Comparison of ENCODE assay signal across 15 cellular contexts in the genomic region with DNA sequence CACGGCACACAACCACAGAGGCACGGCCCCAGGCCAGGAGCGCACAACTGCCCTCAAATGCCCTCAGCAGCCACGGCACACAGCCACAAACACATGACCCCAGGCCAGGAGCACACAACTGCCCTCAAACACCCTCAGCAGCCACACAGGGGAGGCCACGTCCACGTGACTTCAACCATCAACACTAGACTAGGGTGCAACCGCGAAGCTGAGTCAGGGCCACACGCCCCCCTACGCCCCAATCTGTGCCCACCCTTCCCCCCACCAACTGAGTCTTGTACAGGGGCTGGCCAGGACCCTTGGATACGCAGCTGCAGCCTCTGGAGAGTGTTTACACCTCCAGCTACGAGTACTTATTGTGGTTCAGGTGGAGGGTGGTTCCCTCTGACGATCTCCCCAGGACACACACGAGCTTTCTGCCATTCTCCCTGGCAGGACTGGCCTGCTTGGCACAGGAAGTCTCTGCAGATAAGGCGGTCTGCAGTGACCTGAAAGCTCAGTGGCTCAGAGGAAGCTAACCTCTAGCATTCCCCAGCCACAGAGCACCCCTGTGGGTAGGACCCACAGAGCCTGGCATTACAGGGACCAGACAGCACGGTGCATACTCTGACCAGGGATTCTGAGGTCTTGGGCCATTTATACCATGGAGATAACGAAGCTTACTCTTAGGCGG. TPM values are rescaled to one million over a fixed set of nuclear protein-coding genes. Genes with fewer than 3 reads are reported as not detected.
DNase-seq lines count a peak whose midpoint lies in the region; ATAC-seq, FAIRE-seq and TF ChIP-seq lines count a peak whose summit lies in the region.
"Had no signal": no experiment of that assay in that cellular context is flagged by ENCODE, and none has a peak within 500 bp of the region (broad histone marks: within the 10 kb centered on the region; RNA-seq: fewer than 3 reads in every experiment).

No MANE protein-coding gene starts in this region.

- DNase-seq in activated naive CD4-positive, alpha-beta T cell treated with anti-CD3 and anti-CD28 coated beads for 36 hours = no peak
- DNase-seq in K562 (ENCODE audit: extremely low read depth in 1 of 4, low spot score in 3 of 4) (no peak), immature natural killer cell (peak; percentile 87 to 89 (median 87)), transverse colon (no peak), kidney (no peak), iPS-NIHi7 (ENCODE audit: extremely low spot score) (no peak), cerebellum (ENCODE audit: low spot score) (no peak)
- DNase-seq: hippocampal formation, NCI-H2171 had no signal

- H3K36me3 ChIP-seq in K562 (ENCODE audit: control insufficient read depth, insufficient read depth, low read length) (peaks cover 3% of the 10 kb centered on the region; the same call in 1 of the 3 replicates), transverse colon (no peaks in the 10 kb centered on the region), kidney (ENCODE audit: control insufficient read depth in 1 of 2, insufficient read depth in 2 of 2, low read length in 2 of 2) (no peaks in the 10 kb centered on the region)

- H3K4me1 ChIP-seq in K562 (replicated peaks in 1 of 2; ENCODE audit: control insufficient read depth in 2 of 2, insufficient read depth in 2 of 2, low read length in 2 of 2) (peaks cover 57 to 62% of the 10 kb centered on the region in 2 experiments), transverse colon (peaks cover 21 to 52% (median 35%) of the 10 kb centered on the region in 4 donors), kidney (ENCODE audit: control insufficient read depth in 1 of 2, insufficient read depth in 1 of 2, low read depth in 1 of 2, low read length in 2 of 2) (peaks cover 32 to 34% of the 10 kb centered on the region in 2 donors)

- H3K9me3 Mint-ChIP-seq in activated naive CD4-positive, alpha-beta T cell treated with anti-CD3 and anti-CD28 coated beads, Interleukin-2, amount 50 U/mL, for 24 hours = no peaks in the 10 kb centered on the region
- no peaks in the 10 kb centered on the region for H3K9me3 Mint-ChIP-seq in activated naive CD4-positive, alpha-beta T cell treated with anti-CD3 and anti-CD28 coated beads for 36 hours
- H3K9me3 Mint-ChIP-seq in immature natural killer cell = no peaks in the 10 kb centered on the region
- H3K9me3 Mint-ChIP-seq: activated T-helper 2 cell treated with anti-CD3 and anti-CD28 coated beads, Interferon-gamma antibody, Interleukin-2, Interleukin-4, amounts not matched to agents 10 μg/mL and 5 μg/mL and 100 μg/mL, durations not matched to agents 14 hours and 24 hours and 36 hours had no signal

- TF ChIP-seq RAD21 in K562 (CRISPR knock-in tag; conservative IDR thresholded peaks at IDR 0.05 in 1 of 2, IDR thresholded peaks at IDR 0.05 in 1 of 2) = no peak

- no peak overlapping the region for H3K27ac Mint-ChIP-seq in activated naive CD4-positive, alpha-beta T cell treated with anti-CD3 and anti-CD28 coated beads, Interleukin-2, amount 50 U/mL, for 24 hours
- no peak overlapping the region for H3K27ac Mint-ChIP-seq in activated naive CD4-positive, alpha-beta T cell treated with anti-CD3 and anti-CD28 coated beads for 36 hours
- peak overlapping the region; percentile 68 to 95 (median 90) for H3K27ac Mint-ChIP-seq in immature natural killer cell
- H3K27ac Mint-ChIP-seq: activated T-helper 2 cell treated with anti-CD3 and anti-CD28 coated beads, Interferon-gamma antibody, Interleukin-2, Interleukin-4, amounts not matched to agents 10 μg/mL and 5 μg/mL and 100 μg/mL, durations not matched to agents 14 hours and 24 hours and 36 hours had no signal

- TF ChIP-seq EP300 in K562 (IDR thresholded peaks at IDR 0.05; ENCODE audit: low read length) (no peak), transverse colon (IDR thresholded peaks at IDR 0.05; ENCODE audit: low read depth) (no peak)

- CTCF ChIA-PET in activated naive CD4-positive, alpha-beta T cell treated with anti-CD3 and anti-CD28 coated beads for 36 hours (lab: Charles Lee) = interaction anchor here (0.5 to 4.2 kb wide), 2 partner anchors 23 to 169 kb away, joined by 3 to 20 read pairs; no protein-coding TSS in a partner anchor
- CTCF ChIA-PET in K562 (lab: Yijun Ruan, JAX; ENCODE audit: low intra/inter-chr PET ratio) = no interaction called here

- H3K27ac ChIP-seq in K562 (ENCODE audit: extremely low read depth, low read depth, low read length) (peak overlapping the region; percentile 64), transverse colon (peak overlapping the region; percentile 85 to 94 (median 94)), kidney (ENCODE audit: low read depth in 2 of 2, low read length in 2 of 2) (peak overlapping the region in 1 of 2 donors; percentile 47)

- peak overlapping the region in 1 of 2 experiments; percentile 82; a peak in 3 of 4 replicates for H3K9ac ChIP-seq in K562 (ENCODE audit: insufficient read depth in 1 of 2, low read depth in 2 of 2, low read length in 2 of 2)
- H3K9ac ChIP-seq in kidney (ENCODE audit: low read length in 2 of 2) = no peak overlapping the region

- intact Hi-C loops in activated naive CD4-positive, alpha-beta T cell treated with anti-CD3 and anti-CD28 coated beads for 36 hours (cut with micrococcal nuclease) = no loop called here
- intact Hi-C loops in K562 (cut with micrococcal nuclease) = no loop called here
- intact Hi-C loops in transverse colon (cut with DNase I; ENCODE audit: low total_unique reads) = no loop called here
- intact Hi-C loops in kidney (cut with DNase I) = no loop called here

- H3K9me3 ChIP-seq in K562 (replicated peaks; ENCODE audit: control insufficient read depth, insufficient read depth, low read depth, low read length) (no peaks in the 10 kb centered on the region), transverse colon (no peaks in the 10 kb centered on the region), kidney (ENCODE audit: control insufficient read depth in 1 of 2, low read length in 2 of 2) (no peaks in the 10 kb centered on the region)

- H2AFZ ChIP-seq in K562 (ENCODE audit: low read depth, low read length) = no peak overlapping the region

- TF ChIP-seq CTCF in K562 (IDR thresholded peaks at IDR 0.05 in 2 of 3, conservative IDR thresholded peaks at IDR 0.05 in 1 of 3; ENCODE audit: insufficient read depth in 2 of 3, low read depth in 1 of 3, low read length in 3 of 3) = no peak
- no peak for TF ChIP-seq CTCF in transverse colon (IDR thresholded peaks at IDR 0.05)
- no peak for TF ChIP-seq CTCF in kidney (IDR thresholded peaks at IDR 0.05; ENCODE audit: borderline replicate concordance, extremely low read depth, insufficient read depth)

- H3K4me2 ChIP-seq in K562 (ENCODE audit: insufficient read depth, low read length) = no peak overlapping the region

- peaks cover 10% of the 10 kb centered on the region for H3K27me3 Mint-ChIP-seq in activated naive CD4-positive, alpha-beta T cell treated with anti-CD3 and anti-CD28 coated beads, Interleukin-2, amount 50 U/mL, for 24 hours
- no peaks in the 10 kb centered on the region for H3K27me3 Mint-ChIP-seq in activated naive CD4-positive, alpha-beta T cell treated with anti-CD3 and anti-CD28 coated beads for 36 hours (ENCODE audit: low read depth)
- H3K27me3 Mint-ChIP-seq in immature natural killer cell (ENCODE audit: low read depth in 3 of 3) = peaks cover 23 to 25% (median 24%) of the 10 kb centered on the region in 3 donors

- POLR2A ChIA-PET in K562 (lab: Yijun Ruan, JAX) = interaction anchor here (1.1 to 3.1 kb wide), 2 partner anchors 15 to 16 kb away, joined by 3 to 13 read pairs; no protein-coding TSS in a partner anchor

- in situ Hi-C loops in K562 (cut with MboI) = no loop called here
- in situ Hi-C loops in transverse colon (cut with MboI; ENCODE audit: low pct_ligation_motif_present in 1 of 4, low pct_unique_long_range_greater_than_20kb in 1 of 4, low sequenced_read_pairs in 3 of 4) = no loop called here

- no peak for FAIRE-seq in K562 (lab: Jason Lieb, UNC)
- no peak for FAIRE-seq in kidney (lab: Jason Lieb, UNC)
- FAIRE-seq: bronchial epithelial cell, GM12878 had no signal

- H3K36me3 Mint-ChIP-seq in activated naive CD4-positive, alpha-beta T cell treated with anti-CD3 and anti-CD28 coated beads, Interleukin-2, amount 50 U/mL, for 24 hours = no peaks in the 10 kb centered on the region
- no peaks in the 10 kb centered on the region for H3K36me3 Mint-ChIP-seq in activated naive CD4-positive, alpha-beta T cell treated with anti-CD3 and anti-CD28 coated beads for 36 hours (ENCODE audit: low read depth)
- H3K36me3 Mint-ChIP-seq in immature natural killer cell = no peaks in the 10 kb centered on the region

- H3K27me3 ChIP-seq in K562 (ENCODE audit: control insufficient read depth in 2 of 2, insufficient read depth in 2 of 2, low read length in 2 of 2) (no peaks in the 10 kb centered on the region), transverse colon (no peaks in the 10 kb centered on the region)

- peak overlapping the region; percentile 36 for H3K4me3 Mint-ChIP-seq in activated naive CD4-positive, alpha-beta T cell treated with anti-CD3 and anti-CD28 coated beads, Interleukin-2, amount 50 U/mL, for 24 hours
- no peak overlapping the region for H3K4me3 Mint-ChIP-seq in activated naive CD4-positive, alpha-beta T cell treated with anti-CD3 and anti-CD28 coated beads for 36 hours
- H3K4me3 Mint-ChIP-seq in immature natural killer cell = peak overlapping the region; percentile 73 to 86 (median 78)

- H3K4me1 Mint-ChIP-seq in activated naive CD4-positive, alpha-beta T cell treated with anti-CD3 and anti-CD28 coated beads, Interleukin-2, amount 50 U/mL, for 24 hours = peaks cover 53% of the 10 kb centered on the region
- peaks cover 35% of the 10 kb centered on the region for H3K4me1 Mint-ChIP-seq in activated naive CD4-positive, alpha-beta T cell treated with anti-CD3 and anti-CD28 coated beads for 36 hours (ENCODE audit: low read depth)
- peaks cover 44 to 55% of the 10 kb centered on the region in 2 donors for H3K4me1 Mint-ChIP-seq in immature natural killer cell

- TF ChIP-seq POLR2A in K562 (conservative IDR thresholded peaks at IDR 0.05) (no peak), transverse colon (IDR thresholded peaks at IDR 0.05) (no peak)

- no peak overlapping the region for H3K4me3 ChIP-seq in K562
- H3K4me3 ChIP-seq in transverse colon = no peak overlapping the region
- no peak overlapping the region for H3K4me3 ChIP-seq in kidney (ENCODE audit: low read length in 2 of 2)
- H3K4me3 ChIP-seq: GM12878, lung had no signal

- no TSS peak for BruUV-seq in K562 (replicated peaks; lab: Mats Ljungman, UMichigan)

- no peak for ATAC-seq in K562
- ATAC-seq: GM12878 had no signal

- WGBS in K562 (ENCODE audit: insufficient coverage, low coverage, missing lambda C conversion rate) = 67% methylated on average over 16 of the region's 18 CpGs
- 83% methylated on average over 17 of the region's 18 CpGs; no CpG with 5 or more reads in 1 of the 2 donors for WGBS in transverse colon (ENCODE audit: low coverage in 1 of 2), 2 donors

- H3K79me2 ChIP-seq in K562 (ENCODE audit: control insufficient read depth, insufficient read depth, low read length) = peaks cover 34% of the 10 kb centered on the region; the same call in 2 of the 3 replicates

- H4K20me1 ChIP-seq in K562 (replicated peaks; ENCODE audit: control insufficient read depth, insufficient read depth, low read length) = 0 out of 2 replicates have a peak, but pooled peaks cover 5% of the 10 kb centered on the region

- H3K9me1 ChIP-seq in K562 (ENCODE audit: control insufficient read depth, insufficient read depth, low read length) = no peaks in the 10 kb centered on the region

RNA-seq across cellular contexts. Expression of gene GPR146, which starts 2.0 kb away (rescaled TPM):
- total RNA-seq in activated naive CD4-positive, alpha-beta T cell treated with anti-CD3 and anti-CD28 coated beads for 36 hours = under 1 TPM; 0.57 to 0.62 TPM
- 8.9 and 13.9 TPM in 2 replicates for total RNA-seq in K562 (2011; cell fraction: chromatin; rRNA removed; ENCODE audit: low replicate concordance)
- total RNA-seq in K562 (2011; cell fraction: nucleolus; rRNA removed) = 11.3 and 14.1 TPM in 2 replicates
- 6.3 and 7.0 TPM in 2 replicates for total RNA-seq in K562 (2011; cell fraction: nucleoplasm; rRNA removed)
- total RNA-seq in K562 (2014; rRNA removed) = 0.41 and 1.3 TPM in 2 replicates
- total RNA-seq in K562 (2014; rRNA removed; fragmentation: Illumina TruSeq; extraction: Trizol) = 0.22 and 0.45 TPM in 2 replicates
- 0.40 and 0.68 TPM in 2 replicates for total RNA-seq in K562 (2015; rRNA removed; fragmentation: Illumina TruSeq; extraction: Trizol)
- total RNA-seq in K562 (2021) = 1.9 and 2.6 TPM in 2 replicates
- 2.5 and 3.6 TPM in 2 replicates for polyA plus RNA-seq in K562 (2011; rRNA removed)
- 2.5 and 8.6 TPM in 2 replicates for polyA plus RNA-seq in K562 (2011; cell fraction: cytosol; rRNA removed)
- 2.9 TPM in 2 replicates for polyA plus RNA-seq in K562 (2011; cell fraction: nucleus; rRNA removed)
- 1.8 and 2.2 TPM in 2 replicates for polyA plus RNA-seq in K562 (2012)
- polyA plus RNA-seq in K562 (2014; fragmentation: Illumina TruSeq; extraction: Trizol) = 0.46 and 0.64 TPM in 2 replicates
- not detected for polyA plus RNA-seq in K562 (2014; fragmentation: Nextera tagmentation; extraction: Ambion mirVana)
- 0.67 and 1.8 TPM in 2 replicates for polyA plus RNA-seq in K562 (2014; rRNA removed)
- 1.3 and 4.1 TPM in 2 replicates for polyA minus RNA-seq in K562 (2011; rRNA and poly(A)+ RNA removed)
- polyA minus RNA-seq in K562 (2011; cell fraction: cytosol; rRNA and poly(A)+ RNA removed) = 1.9 and 2.6 TPM in 2 replicates
- polyA minus RNA-seq in K562 (2011; cell fraction: nucleus; rRNA and poly(A)+ RNA removed) = 5.8 and 6.2 TPM in 2 replicates
- polyA plus RNA-seq in immature natural killer cell = 1 to 10 TPM in 2 of 3 donors, not detected in 1; 1.1 to 1.9 TPM
- 10 to 100 TPM in 1 of 4 donors, 1 to 10 TPM in 1, not detected in 2; 9.2 to 14.5 TPM for total RNA-seq in transverse colon
- 10.3 TPM for total RNA-seq in kidney
- polyA plus RNA-seq in kidney (ENCODE audit: insufficient read depth, low read depth, low replicate concordance) = 7.6 TPM
- 2.7 TPM for total RNA-seq in cerebellum

RNA-seq across cellular contexts. Expression of gene GPER1, which starts 45.6 kb away (rescaled TPM):
- not detected for total RNA-seq in activated naive CD4-positive, alpha-beta T cell treated with anti-CD3 and anti-CD28 coated beads for 36 hours
- total RNA-seq in K562 (2011; cell fraction: chromatin; rRNA removed; ENCODE audit: low replicate concordance) = 0.18 and 0.28 TPM in 2 replicates
- 0.17 TPM in 1 of 2 replicates, not detected in the other for total RNA-seq in K562 (2011; cell fraction: nucleolus; rRNA removed)
- total RNA-seq in K562 (2011; cell fraction: nucleoplasm; rRNA removed) = not detected in 2 replicates
- total RNA-seq in K562 (2014; rRNA removed) (0.08 and 0.09 TPM in 2 replicates), K562 (2014; rRNA removed; fragmentation: Illumina TruSeq; extraction: Trizol) (not detected in 2 replicates), K562 (2015; rRNA removed; fragmentation: Illumina TruSeq; extraction: Trizol) (0.04 TPM in 1 of 2 replicates, not detected in the other), K562 (2021) (0.11 TPM in 1 of 2 replicates, not detected in the other), transverse colon (10 to 100 TPM in 3 of 4 donors, 1 to 10 TPM in 1; 2.2 to 33.7 (median 11.7) TPM), kidney (5.2 TPM), cerebellum (0.73 TPM)
- polyA plus RNA-seq in K562 (2011; rRNA removed) (0.08 and 0.14 TPM in 2 replicates), K562 (2014; fragmentation: Illumina TruSeq; extraction: Trizol) (not detected in 2 replicates), K562 (2014; fragmentation: Nextera tagmentation; extraction: Ambion mirVana) (not detected), K562 (2014; rRNA removed) (not detected in 2 replicates), immature natural killer cell (under 1 TPM in 2 of 3 donors, not detected in 1; 0.14 to 0.31 TPM), kidney (ENCODE audit: insufficient read depth, low read depth, low replicate concordance) (4.8 TPM)
- 0.03 and 0.19 TPM in 2 replicates for polyA plus RNA-seq in K562 (2011; cell fraction: cytosol; rRNA removed)
- polyA plus RNA-seq in K562 (2011; cell fraction: nucleus; rRNA removed) = 0.09 TPM in 1 of 2 replicates, not detected in the other
- polyA plus RNA-seq in K562 (2012) = 0.18 and 0.21 TPM in 2 replicates
- 0.36 TPM in 1 of 2 replicates, not detected in the other for polyA minus RNA-seq in K562 (2011; rRNA and poly(A)+ RNA removed)
- polyA minus RNA-seq in K562 (2011; cell fraction: cytosol; rRNA and poly(A)+ RNA removed) = not detected in 2 replicates
- 0.13 TPM in 1 of 2 replicates, not detected in the other for polyA minus RNA-seq in K562 (2011; cell fraction: nucleus; rRNA and poly(A)+ RNA removed)

RNA-seq across cellular contexts. Expression of gene CYP2W1, which starts 59.3 kb away (rescaled TPM):
- not detected for total RNA-seq in activated naive CD4-positive, alpha-beta T cell treated with anti-CD3 and anti-CD28 coated beads for 36 hours
- not detected in 2 replicates for total RNA-seq in K562 (2011; cell fraction: chromatin; rRNA removed; ENCODE audit: low replicate concordance)
- not detected in 2 replicates for total RNA-seq in K562 (2011; cell fraction: nucleolus; rRNA removed)
- not detected in 2 replicates for total RNA-seq in K562 (2011; cell fraction: nucleoplasm; rRNA removed)
- total RNA-seq in K562 (2014; rRNA removed) = not detected in 2 replicates
- total RNA-seq in K562 (2014; rRNA removed; fragmentation: Illumina TruSeq; extraction: Trizol) = not detected in 2 replicates
- total RNA-seq in K562 (2015; rRNA removed; fragmentation: Illumina TruSeq; extraction: Trizol) = not detected in 2 replicates
- not detected in 2 replicates for total RNA-seq in K562 (2021)
- polyA plus RNA-seq in K562 (2011; rRNA removed) = not detected in 2 replicates
- not detected in 2 replicates for polyA plus RNA-seq in K562 (2011; cell fraction: cytosol; rRNA removed)
- not detected in 2 replicates for polyA plus RNA-seq in K562 (2011; cell fraction: nucleus; rRNA removed)
- polyA plus RNA-seq in K562 (2012) = 0.14 TPM in 1 of 2 replicates, not detected in the other
- not detected in 2 replicates for polyA plus RNA-seq in K562 (2014; fragmentation: Illumina TruSeq; extraction: Trizol)
- polyA plus RNA-seq in K562 (2014; fragmentation: Nextera tagmentation; extraction: Ambion mirVana) = not detected
- 0.07 TPM in 1 of 2 replicates, not detected in the other for polyA plus RNA-seq in K562 (2014; rRNA removed)
- polyA minus RNA-seq in K562 (2011; rRNA and poly(A)+ RNA removed) = not detected in 2 replicates
- not detected in 2 replicates for polyA minus RNA-seq in K562 (2011; cell fraction: cytosol; rRNA and poly(A)+ RNA removed)
- polyA minus RNA-seq in K562 (2011; cell fraction: nucleus; rRNA and poly(A)+ RNA removed) = not detected in 2 replicates
- polyA plus RNA-seq in immature natural killer cell = not detected
- under 1 TPM in 2 of 4 donors, not detected in 2; 0.41 to 0.95 TPM for total RNA-seq in transverse colon
- total RNA-seq in kidney = 0.13 TPM
- 0.17 TPM for polyA plus RNA-seq in kidney (ENCODE audit: insufficient read depth, low read depth, low replicate concordance)
- total RNA-seq in cerebellum = not detected
- total RNA-seq: activated T-helper 2 cell treated with anti-CD3 and anti-CD28 coated beads, Interferon-gamma antibody, Interleukin-2, Interleukin-4, amounts not matched to agents 10 μg/mL and 5 μg/mL and 100 μg/mL, durations not matched to agents 14 hours and 24 hours and 36 hours; bronchial epithelial cell; GM12878; osteoblast had no signal
- polyA plus RNA-seq: GM12878 had no signal

Comparison
In these comparisons a context has a peak if more than half of its experiments do, and no peak if none do; other contexts are left out.
1. H3K27ac Mint-ChIP-seq: peak in immature natural killer cell (6 of 6); none in activated naive CD4-positive, alpha-beta T cell treated with anti-CD3 and anti-CD28 coated beads, Interleukin-2, amount 50 U/mL, for 24 hours (single experiment) and activated naive CD4-positive, alpha-beta T cell treated with anti-CD3 and anti-CD28 coated beads for 36 hours (single experiment).
2. DNase-seq: peak in immature natural killer cell (3 of 3); none in activated naive CD4-positive, alpha-beta T cell treated with anti-CD3 and anti-CD28 coated beads for 36 hours (single experiment), K562 (0 of 4), transverse colon (single experiment), kidney (single experiment), iPS-NIHi7 (single experiment) and cerebellum (single experiment).